Comparison of ENCODE assay signal across 8 cellular contexts in genomic region chr2:62457555-62457954, GRCh38. TPM values are rescaled to one million over a fixed set of nuclear protein-coding genes. Genes with fewer than 3 reads are reported as not detected.
DNase-seq lines count a peak whose midpoint lies in the region; ATAC-seq, FAIRE-seq and TF ChIP-seq lines count a peak whose summit lies in the region.

No MANE protein-coding gene starts in this region.

- H3K27ac Mint-ChIP-seq in Caco-2 (ENCODE audit: unreplicated experiment), result peak overlapping the region; percentile 66

- H3K4me1 Mint-ChIP-seq in Caco-2 (ENCODE audit: low read depth, unreplicated experiment), result peaks cover 10% of the 10 kb centered on the region

- no peaks in the 10 kb centered on the region for H3K9me3 Mint-ChIP-seq in Caco-2 (ENCODE audit: unreplicated experiment)

- peak; percentile 26 to 38 (median 36) for ATAC-seq in pancreas
- ATAC-seq in HG02840 (IDR thresholded peaks at IDR 0.05; ENCODE audit: low FRiP score, unreplicated experiment), result no peak
- ATAC-seq in HG02759 (IDR thresholded peaks at IDR 0.05; ENCODE audit: unreplicated experiment), result no peak

- TF ChIP-seq CTCF in Caco-2 (IDR thresholded peaks at IDR 0.05; ENCODE audit: insufficient read depth in 1 of 2, low read depth in 1 of 2, low read length in 1 of 2, severe bottlenecking in 1 of 2, unreplicated experiment in 1 of 2), result no peak
- no peak for TF ChIP-seq CTCF in Peyer's patch (IDR thresholded peaks at IDR 0.05)
- no peak for TF ChIP-seq CTCF in esophagus squamous epithelium (IDR thresholded peaks at IDR 0.05)
- TF ChIP-seq CTCF in pancreas (IDR thresholded peaks at IDR 0.05), result no peak
- no peak for TF ChIP-seq CTCF in GM10248 (IDR thresholded peaks at IDR 0.05; ENCODE audit: control extremely low read depth, extremely low read depth, low read depth, missing control alignments)

- 38 to 50% methylated on average over 8 to 10 of the region's 11 CpGs for WGBS in esophagus squamous epithelium, 2 donors
- 28 to 29% methylated on average over 11 of the region's 11 CpGs for WGBS in pancreas, 2 donors

- no peaks in the 10 kb centered on the region for H3K27me3 ChIP-seq in Caco-2 (replicated peaks; ENCODE audit: control insufficient read depth, insufficient read depth, low read length)
- H3K27me3 ChIP-seq in Peyer's patch, result no peaks in the 10 kb centered on the region
- no peaks in the 10 kb centered on the region for H3K27me3 ChIP-seq in esophagus squamous epithelium
- no peaks in the 10 kb centered on the region for H3K27me3 ChIP-seq in pancreas

- H3K4me1 ChIP-seq in Caco-2, result peaks cover 32% of the 10 kb centered on the region
- H3K4me1 ChIP-seq in Peyer's patch, result peaks cover 0 to 6% (median 2%) of the 10 kb centered on the region in 4 donors
- peaks cover 10 to 78% (median 51%) of the 10 kb centered on the region in 3 donors for H3K4me1 ChIP-seq in esophagus squamous epithelium
- peaks cover 0 to 8% (median 3%) of the 10 kb centered on the region in 3 donors for H3K4me1 ChIP-seq in pancreas

- no peaks in the 10 kb centered on the region for H3K27me3 Mint-ChIP-seq in Caco-2 (ENCODE audit: insufficient read depth, unreplicated experiment)

- TF ChIP-seq POLR2A in Peyer's patch (IDR thresholded peaks at IDR 0.05), result no peak
- no peak for TF ChIP-seq POLR2A in esophagus squamous epithelium (IDR thresholded peaks at IDR 0.05)

- peak overlapping the region in 3 of 4 donors; percentile 62 to 75 (median 75) for H3K27ac ChIP-seq in Peyer's patch
- H3K27ac ChIP-seq in esophagus squamous epithelium, result peak overlapping the region; percentile 87 to 92 (median 90)
- peak overlapping the region; percentile 54 to 85 (median 80) for H3K27ac ChIP-seq in pancreas

- intact Hi-C loops in Caco-2 (cut with micrococcal nuclease; ENCODE audit: unreplicated experiment), result loop anchor here (1.0 to 10.0 kb wide), 6 partner anchors 49 to 731 kb away; partner anchors contain the start of genes EHBP1 and TMEM17
- intact Hi-C loops in esophagus squamous epithelium (cut with DNase I), result loop anchor here (5.0 kb wide), 1 partner anchor 320 kb away; no protein-coding TSS in a partner anchor
- intact Hi-C loops in pancreas (cut with DNase I), result loop anchor here (5.0 to 10.0 kb wide), 2 partner anchors 317 to 320 kb away; no protein-coding TSS in a partner anchor

- POLR2A ChIA-PET in Caco-2 (lab: Charles Lee), result interaction anchor here (0.6 to 1.2 kb wide), 2 partner anchors 172 to 248 kb away, joined by 3 to 5 read pairs; partner anchors contain the start of gene EHBP1
- POLR2A ChIA-PET in GM10248 (lab: Yijun Ruan, JAX), result no interaction called here

- H3K9me3 ChIP-seq in Caco-2 (no peaks in the 10 kb centered on the region), Peyer's patch (no peaks in the 10 kb centered on the region), esophagus squamous epithelium (no peaks in the 10 kb centered on the region), pancreas (no peaks in the 10 kb centered on the region)

- BruUV-seq in Caco-2 (replicated peaks; lab: Mats Ljungman, UMichigan), result no TSS peak

- no peaks in the 10 kb centered on the region for H3K36me3 ChIP-seq in Caco-2 (ENCODE audit: control insufficient read depth, insufficient read depth, low read length)
- H3K36me3 ChIP-seq in Peyer's patch, result no peaks in the 10 kb centered on the region
- no peaks in the 10 kb centered on the region for H3K36me3 ChIP-seq in esophagus squamous epithelium
- H3K36me3 ChIP-seq in pancreas, result no peaks in the 10 kb centered on the region

- peak overlapping the region; percentile 75 for H3K4me3 Mint-ChIP-seq in Caco-2 (ENCODE audit: unreplicated experiment)

- DNase-seq in Caco-2 (no peak), Peyer's patch (no peak), esophagus squamous epithelium (lab: John Stamatoyannopoulos, UW) (no peak), pancreas (peak in 3 of 6 donors; percentile 35 to 47 (median 41)), GM10248 (ENCODE audit: extremely low spot score) (no peak), germinal center (ENCODE audit: low spot score) (no peak)

- H3K4me3 ChIP-seq in Caco-2 (ENCODE audit: low read depth, low read length), result peak overlapping the region; percentile 68
- peak overlapping the region; percentile 50 to 77 (median 60) for H3K4me3 ChIP-seq in Peyer's patch
- peak overlapping the region in 3 of 4 donors; percentile 52 to 74 (median 59) for H3K4me3 ChIP-seq in esophagus squamous epithelium
- H3K4me3 ChIP-seq in pancreas, result peak overlapping the region in 2 of 4 donors; percentile 56 to 59

- no peak for FAIRE-seq in pancreas (lab: Jason Lieb, UNC)

- CTCF ChIA-PET in Caco-2 (lab: Charles Lee) (interaction anchor here (0.7 to 2.4 kb wide), 13 partner anchors 9 to 464 kb away, joined by 3 to 34 read pairs (median 5); partner anchors contain the start of gene EHBP1), GM10248 (lab: Yijun Ruan, JAX) (interaction anchor here (0.6 to 12.5 kb wide), 43 partner anchors 8 to 1396 kb away, joined by 3 to 243 read pairs (median 4); partner anchors contain the start of gene COMMD1)

- H3K36me3 Mint-ChIP-seq in Caco-2 (ENCODE audit: insufficient read depth, unreplicated experiment), result no peaks in the 10 kb centered on the region

RNA-seq across cellular contexts. Expression of gene TMEM17, which starts 48.4 kb away (rescaled TPM):
- total RNA-seq in Caco-2 (2022), result 2.6 and 3.3 TPM in 2 replicates
- 1 to 10 TPM in 1 of 4 donors, under 1 TPM in 1, not detected in 2; 0.67 to 1.8 TPM for total RNA-seq in Peyer's patch
- total RNA-seq in esophagus squamous epithelium, result 1 to 10 TPM; 1.7 to 3.4 (median 2.7) TPM
- total RNA-seq in pancreas, result 1 to 10 TPM; 1.3 to 3.2 (median 2.4) TPM
- polyA plus RNA-seq in pancreas, result 1 to 10 TPM; 1.3 to 5.8 TPM

Comparison
In these comparisons a context has a peak if more than half of its experiments do, and no peak if none do; other contexts are left out.
1. ATAC-seq: peak in pancreas (4 of 4); none in HG02840 (single experiment) and HG02759 (single experiment).
2. Peak in every context shown above with its lines, with median percentiles within 50 percentile points of each other: H3K27ac ChIP-seq.